Comparison of ENCODE assay signal across 18 cellular contexts in the genomic region with DNA sequence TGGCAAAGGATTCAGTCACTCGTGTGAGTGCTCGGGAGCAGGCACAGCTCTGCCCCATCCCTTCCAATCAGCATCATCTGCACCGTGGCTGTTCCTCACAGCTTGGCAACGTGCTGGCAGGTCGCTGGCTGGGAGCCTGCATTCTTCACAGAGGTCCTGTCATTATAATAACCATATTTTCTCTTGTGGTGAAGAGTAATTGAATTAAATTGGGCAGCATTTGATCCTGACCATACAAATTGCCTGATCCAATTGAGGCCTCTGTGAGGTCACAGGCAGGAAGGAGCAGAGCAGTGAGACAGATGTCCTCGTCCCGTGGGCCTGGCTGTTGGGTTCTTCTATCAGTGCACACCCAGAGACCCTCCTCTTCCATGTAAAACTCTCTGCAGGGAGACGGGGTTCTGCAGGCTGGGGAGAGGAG.
A peak's percentile ranks its signal among the peaks of the same experiment; 100 is the strongest.
DNase-seq lines count a peak whose midpoint lies in the region; ATAC-seq lines count a peak whose summit lies in the region.
"Had no signal": no experiment of that assay in that cellular context is flagged by ENCODE, and none has a peak within 500 bp of the region (broad histone marks: within the 10 kb centered on the region; RNA-seq: fewer than 3 reads in every experiment).

No MANE protein-coding gene starts in this region.

- H3K9me3 ChIP-seq in adipocyte (ENCODE audit: control insufficient read depth, low read length), result no peaks in the 10 kb centered on the region
- H3K9me3 ChIP-seq: HAP-1 had no signal

- peak overlapping the region; percentile 47 for H3K9ac ChIP-seq in adipocyte (ENCODE audit: low read length)

- H3K4me1 ChIP-seq in adipocyte (ENCODE audit: control insufficient read depth, insufficient read depth, low read length), result peaks cover 65% of the 10 kb centered on the region
- H3K4me1 ChIP-seq: HAP-1 had no signal

- no peak overlapping the region for H3K4me3 ChIP-seq in adipocyte (ENCODE audit: low read length)
- H3K4me3 ChIP-seq: HAP-1 had no signal

- no peaks in the 10 kb centered on the region for H3K27me3 ChIP-seq in adipocyte (replicated peaks; ENCODE audit: control insufficient read depth, insufficient read depth, low read length)

- ATAC-seq in HG03196 (IDR thresholded peaks at IDR 0.05; ENCODE audit: unreplicated experiment) (no peak), HG03025 (IDR thresholded peaks at IDR 0.05; ENCODE audit: low FRiP score, unreplicated experiment) (no peak)
- ATAC-seq: Panc1, WTC11 had no signal

- H3K36me3 ChIP-seq in adipocyte (ENCODE audit: control insufficient read depth, insufficient read depth, low read length, severe bottlenecking), result no peaks in the 10 kb centered on the region
- H3K36me3 ChIP-seq: HAP-1 had no signal

- DNase-seq in AG20443 (ENCODE audit: low spot score), result peak; percentile 22
- DNase-seq in NCI-H1694 treated with DMSO at 0.1 percent for 48 hours (lab: John Stamatoyannopoulos, UW), result peak; percentile 99
- no peak for DNase-seq in adipocyte (ENCODE audit: low read depth)
- DNase-seq in occipital lobe (lab: John Stamatoyannopoulos, UW), result peak; percentile 4
- no peak for DNase-seq in NOMO-1 treated with DMSO at 0.1 percent for 48 hours (lab: John Stamatoyannopoulos, UW; ENCODE audit: unreplicated experiment)
- DNase-seq in COLO668 (lab: John Stamatoyannopoulos, UW; ENCODE audit: unreplicated experiment), result no peak
- DNase-seq: activated effector memory CD4-positive, alpha-beta T cell treated with anti-CD3 and anti-CD28 coated beads, Interleukin-2, amount 50 U/mL, for 16 hours; erythroblast; Karpas-422; NCI-H1436 treated with DMSO at 0.1 percent for 48 hours; NCI-H526; nephron progenitor cell; substantia nigra had no signal

Comparison
In these comparisons a context has a peak if more than half of its experiments do, and no peak if none do; other contexts are left out.
1. DNase-seq: peak in AG20443 (single experiment), NCI-H1694 treated with DMSO at 0.1 percent for 48 hours (single experiment) and occipital lobe (single experiment); none in adipocyte (single experiment), NOMO-1 treated with DMSO at 0.1 percent for 48 hours (single experiment) and COLO668 (single experiment).